Comparison of ENCODE assay signal across 27 cellular contexts in genomic region chr6:132466952-132467351, GRCh38. TPM values are rescaled to one million over a fixed set of nuclear protein-coding genes. Genes with fewer than 3 reads are reported as not detected.
DNase-seq lines count a peak whose midpoint lies in the region; FAIRE-seq and TF ChIP-seq lines count a peak whose summit lies in the region.
"Had no signal": no experiment of that assay in that cellular context is flagged by ENCODE, and none has a peak within 500 bp of the region (broad histone marks: within the 10 kb centered on the region; RNA-seq: fewer than 3 reads in every experiment).

No MANE protein-coding gene starts in this region.

- H3F3A ChIP-seq in neural progenitor cell (ENCODE audit: low read depth): no peaks in the 10 kb centered on the region

- FAIRE-seq in astrocyte (lab: Jason Lieb, UNC): peak; percentile 62
- FAIRE-seq: A204.1, H1 had no signal

- no peak overlapping the region for H3K9ac ChIP-seq in astrocyte (ENCODE audit: low read length)
- H3K9ac ChIP-seq in neural progenitor cell: no peak overlapping the region
- H3K9ac ChIP-seq: BLaER1 treated with 17β-estradiol and CSF1 and Interleukin-3, amounts not matched to agents 10 nM and 100 nM had no signal

- DNase-seq in AG04450 (ENCODE audit: low read depth, low spot score): peak; percentile 36
- peak; percentile 42 for DNase-seq in GM04504 (ENCODE audit: low read depth)
- peak; percentile 64 for DNase-seq in astrocyte (ENCODE audit: low read depth)
- peak; percentile 82 to 86 for DNase-seq in foreskin fibroblast
- no peak for DNase-seq in neural progenitor cell (ENCODE audit: low spot score)
- DNase-seq in NCI-H1417 treated with DMSO at 0.1 percent for 48 hours (lab: John Stamatoyannopoulos, UW): no peak
- DNase-seq in erythroblast (lab: John Stamatoyannopoulos, UW): no peak
- DNase-seq in sigmoid colon: no peak
- DNase-seq: activated CD4-positive, alpha-beta T cell treated with anti-CD3 and anti-CD28 coated beads for 1 hour; activated CD8-positive, alpha-beta T cell treated with anti-CD3 and anti-CD28 coated beads, Interleukin-2, amount 10 ng/mL, durations not matched to agents 7 days and 5 days; activated effector memory CD4-positive, alpha-beta T cell treated with Interleukin-2 at 50 U/mL for 16 hours; activated naive CD8-positive, alpha-beta T cell treated with anti-CD3 and anti-CD28 coated beads, Interleukin-2, amount 10 ng/mL, durations not matched to agents 7 days and 5 days; activated T-cell treated with anti-CD3 and anti-CD28 coated beads for 4 hours; body of pancreas; effector memory CD8-positive, alpha-beta T cell; heart left ventricle; KBM-7; naive thymus-derived CD4-positive, alpha-beta T cell; NCI-H187; NCI-H2171 treated with DMSO at 0.1 percent for 48 hours; NCI-H526 treated with DMSO at 0.1 percent for 48 hours; stimulated activated CD4-positive, alpha-beta T cell treated with anti-CD3 and anti-CD28 coated beads, Interleukin-4, amount 100 ng/mL, for 1 hour had no signal

- H3K27ac Mint-ChIP-seq in astrocyte (ENCODE audit: unreplicated experiment): no peak overlapping the region
- H3K27ac Mint-ChIP-seq in neural progenitor cell: no peak overlapping the region
- H3K27ac Mint-ChIP-seq: activated CD8-positive, alpha-beta T cell treated with anti-CD3 and anti-CD28 coated beads, Interleukin-2, amount 10 ng/mL, durations not matched to agents 7 days and 5 days; activated naive CD8-positive, alpha-beta T cell treated with anti-CD3 and anti-CD28 coated beads, Interleukin-2, amount 10 ng/mL, durations not matched to agents 7 days and 5 days; effector memory CD8-positive, alpha-beta T cell; mesothelial cell of epicardium; naive thymus-derived CD4-positive, alpha-beta T cell; stimulated activated memory B cell treated with anti-CD40 and anti-IgM and Interleukin-4, amounts not matched to agents 10 μg/mL and 1 μg/mL and 100 μg/mL, for 72 hours had no signal

- WGBS in sigmoid colon, 2 donors: 86 to 94% methylated on average over 3 of the region's 3 CpGs

- peaks cover 3% of the 10 kb centered on the region for H3K36me3 Mint-ChIP-seq in astrocyte (ENCODE audit: low read depth, unreplicated experiment)
- H3K36me3 Mint-ChIP-seq in neural progenitor cell: peaks cover 11% of the 10 kb centered on the region

- POLR2A ChIA-PET in AG04450 (lab: Yijun Ruan, JAX): no interaction called here

- peaks cover 7% of the 10 kb centered on the region for H3K4me1 ChIP-seq in astrocyte (ENCODE audit: insufficient read depth, low read length)
- H3K4me1 ChIP-seq in neural progenitor cell: no peaks in the 10 kb centered on the region
- H3K4me1 ChIP-seq in sigmoid colon: peaks cover 0 to 12% (median 0%) of the 10 kb centered on the region in 4 donors
- H3K4me1 ChIP-seq: body of pancreas had no signal

- H3K4me2 ChIP-seq in astrocyte (ENCODE audit: low read length) (no peak overlapping the region), neural progenitor cell (no peak overlapping the region)

- H3K27me3 Mint-ChIP-seq in astrocyte (ENCODE audit: low read depth, unreplicated experiment) (no peaks in the 10 kb centered on the region), neural progenitor cell (ENCODE audit: insufficient read depth, low read depth) (no peaks in the 10 kb centered on the region)
- H3K27me3 Mint-ChIP-seq: activated naive CD8-positive, alpha-beta T cell treated with anti-CD3 and anti-CD28 coated beads, Interleukin-2, amount 10 ng/mL, durations not matched to agents 7 days and 5 days; effector memory CD8-positive, alpha-beta T cell; naive thymus-derived CD4-positive, alpha-beta T cell; stimulated activated memory B cell treated with anti-CD40 and anti-IgM and Interleukin-4, amounts not matched to agents 10 μg/mL and 1 μg/mL and 100 μg/mL, for 72 hours had no signal

- H3K79me2 ChIP-seq in astrocyte (ENCODE audit: insufficient read depth, low read length): no peaks in the 10 kb centered on the region
- no peaks in the 10 kb centered on the region for H3K79me2 ChIP-seq in neural progenitor cell (ENCODE audit: low read depth)

- H3K9me3 ChIP-seq in AG04450 (ENCODE audit: control insufficient read depth, insufficient read depth, low read length) (no peaks in the 10 kb centered on the region), astrocyte (ENCODE audit: insufficient read depth, low read depth, low read length) (no peaks in the 10 kb centered on the region), neural progenitor cell (ENCODE audit: low read depth) (no peaks in the 10 kb centered on the region), sigmoid colon (no peaks in the 10 kb centered on the region)
- H3K9me3 ChIP-seq: BLaER1 treated with 17β-estradiol and CSF1 and Interleukin-3, amounts not matched to agents 10 nM and 100 nM; body of pancreas; heart left ventricle had no signal

- H3K4me3 Mint-ChIP-seq in astrocyte (ENCODE audit: unreplicated experiment) (no peak overlapping the region), neural progenitor cell (no peak overlapping the region)
- H3K4me3 Mint-ChIP-seq: activated CD8-positive, alpha-beta T cell treated with anti-CD3 and anti-CD28 coated beads, Interleukin-2, amount 10 ng/mL, durations not matched to agents 7 days and 5 days; activated naive CD8-positive, alpha-beta T cell treated with anti-CD3 and anti-CD28 coated beads, Interleukin-2, amount 10 ng/mL, durations not matched to agents 7 days and 5 days; effector memory CD8-positive, alpha-beta T cell; mesothelial cell of epicardium; naive thymus-derived CD4-positive, alpha-beta T cell; stimulated activated memory B cell treated with anti-CD40 and anti-IgM and Interleukin-4, amounts not matched to agents 10 μg/mL and 1 μg/mL and 100 μg/mL, for 72 hours had no signal

- H3K36me3 ChIP-seq in astrocyte (ENCODE audit: insufficient read depth, low read length) (peaks cover 22% of the 10 kb centered on the region), neural progenitor cell (peaks cover 3% of the 10 kb centered on the region), sigmoid colon (peaks cover 3 to 83% (median 25%) of the 10 kb centered on the region in 4 donors)

- H3K9me3 Mint-ChIP-seq in astrocyte (ENCODE audit: unreplicated experiment): no peaks in the 10 kb centered on the region
- no peaks in the 10 kb centered on the region for H3K9me3 Mint-ChIP-seq in neural progenitor cell
- H3K9me3 Mint-ChIP-seq: activated naive CD8-positive, alpha-beta T cell treated with anti-CD3 and anti-CD28 coated beads, Interleukin-2, amount 10 ng/mL, durations not matched to agents 7 days and 5 days; effector memory CD8-positive, alpha-beta T cell; mesothelial cell of epicardium; stimulated activated memory B cell treated with anti-CD40 and anti-IgM and Interleukin-4, amounts not matched to agents 10 μg/mL and 1 μg/mL and 100 μg/mL, for 72 hours had no signal

- TF ChIP-seq POLR2A in erythroblast (IDR thresholded peaks at IDR 0.05; ENCODE audit: low read length) (no peak), sigmoid colon (IDR thresholded peaks at IDR 0.05) (no peak)

- H3K27ac ChIP-seq in AG04450 (ENCODE audit: low read depth, low read length) (no peak overlapping the region), astrocyte (ENCODE audit: low read depth, low read length) (no peak overlapping the region), neural progenitor cell (no peak overlapping the region), sigmoid colon (no peak overlapping the region)
- H3K27ac ChIP-seq: body of pancreas, heart left ventricle had no signal

- no peak overlapping the region for H3K4me3 ChIP-seq in AG04450 (ENCODE audit: low read depth, low read length)
- H3K4me3 ChIP-seq in astrocyte (ENCODE audit: insufficient read depth, low read depth, low read length): no peak overlapping the region
- H3K4me3 ChIP-seq in foreskin fibroblast (ENCODE audit: low read depth in 1 of 2, low read length in 2 of 2): no peak overlapping the region
- H3K4me3 ChIP-seq in neural progenitor cell: no peak overlapping the region
- no peak overlapping the region for H3K4me3 ChIP-seq in sigmoid colon
- H3K4me3 ChIP-seq: BLaER1 treated with 17β-estradiol and CSF1 and Interleukin-3, amounts not matched to agents 10 nM and 100 nM; body of pancreas; heart left ventricle had no signal

- intact Hi-C loops in sigmoid colon (cut with DNase I): no loop called here

- TF ChIP-seq CTCF in AG04450 (IDR thresholded peaks at IDR 0.05; ENCODE audit: low read depth, low read length): no peak
- no peak for TF ChIP-seq CTCF in astrocyte (IDR thresholded peaks at IDR 0.05; ENCODE audit: insufficient read depth, low read depth, low read length)
- TF ChIP-seq CTCF in foreskin fibroblast (IDR thresholded peaks at IDR 0.05; ENCODE audit: low read depth, low read length): no peak
- TF ChIP-seq CTCF in neural progenitor cell (IDR thresholded peaks at IDR 0.05): no peak
- no peak for TF ChIP-seq CTCF in sigmoid colon (IDR thresholded peaks at IDR 0.05)

- no peak for TF ChIP-seq EP300 in sigmoid colon (IDR thresholded peaks at IDR 0.05)

- H4K20me1 ChIP-seq in astrocyte (ENCODE audit: insufficient read depth, low read length): no peaks in the 10 kb centered on the region
- H4K20me1 ChIP-seq in neural progenitor cell (ENCODE audit: low read depth): no peaks in the 10 kb centered on the region

- H3K4me1 Mint-ChIP-seq in astrocyte (ENCODE audit: low read depth, unreplicated experiment) (peaks cover 6% of the 10 kb centered on the region), neural progenitor cell (no peaks in the 10 kb centered on the region)
- H3K4me1 Mint-ChIP-seq: activated naive CD8-positive, alpha-beta T cell treated with anti-CD3 and anti-CD28 coated beads, Interleukin-2, amount 10 ng/mL, durations not matched to agents 7 days and 5 days; naive thymus-derived CD4-positive, alpha-beta T cell; stimulated activated memory B cell treated with anti-CD40 and anti-IgM and Interleukin-4, amounts not matched to agents 10 μg/mL and 1 μg/mL and 100 μg/mL, for 72 hours had no signal

- no peak overlapping the region for H2AFZ ChIP-seq in astrocyte (ENCODE audit: low read depth, low read length)
- H2AFZ ChIP-seq in neural progenitor cell (replicated peaks): no peak overlapping the region

- H3K27me3 ChIP-seq in AG04450 (ENCODE audit: control insufficient read depth, insufficient read depth, low read length) (no peaks in the 10 kb centered on the region), astrocyte (ENCODE audit: insufficient read depth, low read length) (no peaks in the 10 kb centered on the region), neural progenitor cell (no peaks in the 10 kb centered on the region), sigmoid colon (no peaks in the 10 kb centered on the region)
- H3K27me3 ChIP-seq: BLaER1 treated with 17β-estradiol and CSF1 and Interleukin-3, amounts not matched to agents 10 nM and 100 nM; body of pancreas; heart left ventricle had no signal

- CTCF ChIA-PET in AG04450 (lab: Charles Lee): interaction anchor here (1.4 to 9.5 kb wide), 3 partner anchors 18 to 187 kb away, joined by 10 to 61 read pairs (median 15); no protein-coding TSS in a partner anchor

RNA-seq across cellular contexts. Expression of gene STX7, which starts 46.0 kb away (rescaled TPM):
- 37.0 and 42.7 TPM in 2 replicates for polyA plus RNA-seq in AG04450 (2011; rRNA removed)
- 43.2 and 53.3 TPM in 2 replicates for polyA minus RNA-seq in AG04450 (2011; rRNA and poly(A)+ RNA removed)
- total RNA-seq in astrocyte: 60.6 and 62.1 TPM in 2 replicates
- total RNA-seq in neural progenitor cell (ENCODE audit: low replicate concordance): 27.8 and 35.4 TPM in 2 replicates
- 10 to 100 TPM; 44.6 to 72.5 (median 55.1) TPM for total RNA-seq in sigmoid colon
- 10 to 100 TPM; 27.1 to 35.8 (median 28.8) TPM for polyA plus RNA-seq in sigmoid colon

Comparison
In these comparisons a context has a peak if more than half of its experiments do, and no peak if none do; other contexts are left out.
1. DNase-seq: peak in AG04450 (single experiment), GM04504 (single experiment), astrocyte (single experiment) and foreskin fibroblast (2 of 2); none in neural progenitor cell (single experiment), NCI-H1417 treated with DMSO at 0.1 percent for 48 hours (single experiment), erythroblast (0 of 2) and sigmoid colon (single experiment).